Comparison of ENCODE assay signal across 2 cellular contexts in the genomic region with DNA sequence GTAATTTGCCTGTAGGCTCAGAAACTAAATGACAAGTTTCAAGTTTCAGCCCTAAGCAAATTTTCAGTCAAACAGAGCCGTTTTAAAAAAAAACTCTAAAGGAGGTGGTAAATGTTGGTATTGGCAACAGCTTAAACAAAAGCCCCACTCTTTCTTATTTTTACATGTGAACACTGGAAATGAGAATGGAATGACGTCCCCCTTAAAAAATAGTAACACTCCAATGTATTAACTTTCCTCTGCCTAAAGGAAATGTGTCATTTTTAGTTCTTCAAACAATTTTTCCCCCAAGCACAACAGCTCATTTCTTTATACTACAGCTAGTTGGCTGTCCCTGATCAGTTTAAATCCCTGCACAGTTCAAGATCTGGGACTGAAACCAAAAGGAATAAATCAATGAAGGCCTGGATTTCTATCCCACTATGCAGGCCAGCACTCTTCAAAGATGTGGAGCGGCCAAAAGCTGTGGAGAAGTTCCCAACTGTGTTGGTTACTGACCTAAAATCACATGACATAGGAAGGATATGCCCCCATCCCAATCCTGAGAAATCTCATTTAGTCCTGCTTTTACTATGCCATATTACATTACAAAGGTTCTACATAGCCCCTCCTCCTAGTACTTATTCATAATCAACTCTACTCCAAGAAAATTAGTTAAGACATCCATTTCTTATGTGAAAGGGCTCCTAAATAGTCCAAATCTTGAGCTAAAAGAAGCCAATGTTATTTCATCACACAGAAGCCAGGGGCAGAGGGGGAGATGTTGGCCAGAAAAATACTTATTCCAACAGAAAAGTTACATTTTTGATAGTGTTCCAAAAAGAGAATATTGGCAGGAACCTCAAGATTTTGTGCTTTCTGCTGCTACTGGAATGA.
TF ChIP-seq lines count a peak whose summit lies in the region.

No MANE protein-coding gene starts in this region.

TF ChIP-seq in SK-N-SH treated with all-trans-retinoic acid at 6 μM for 48 hours, 23 proteins besides CTCF, POLR2A, EP300 and RAD21 (continued from another document):
- TF ChIP-seq, protein P1, sequence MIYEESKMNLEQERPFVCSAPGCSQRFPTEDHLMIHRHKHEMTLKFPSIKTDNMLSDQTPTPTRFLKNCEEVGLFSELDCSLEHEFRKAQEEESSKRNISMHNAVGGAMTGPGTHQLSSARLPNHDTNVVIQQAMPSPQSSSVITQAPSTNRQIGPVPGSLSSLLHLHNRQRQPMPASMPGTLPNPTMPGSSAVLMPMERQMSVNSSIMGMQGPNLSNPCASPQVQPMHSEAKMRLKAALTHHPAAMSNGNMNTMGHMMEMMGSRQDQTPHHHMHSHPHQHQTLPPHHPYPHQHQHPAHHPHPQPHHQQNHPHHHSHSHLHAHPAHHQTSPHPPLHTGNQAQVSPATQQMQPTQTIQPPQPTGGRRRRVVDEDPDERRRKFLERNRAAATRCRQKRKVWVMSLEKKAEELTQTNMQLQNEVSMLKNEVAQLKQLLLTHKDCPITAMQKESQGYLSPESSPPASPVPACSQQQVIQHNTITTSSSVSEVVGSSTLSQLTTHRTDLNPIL (CRISPR knock-in tag; IDR thresholded peaks at IDR 0.05; ENCODE audit: low read depth), result no peak
- no peak for TF ChIP-seq PATZ1 (CRISPR knock-in tag; IDR thresholded peaks at IDR 0.05; ENCODE audit: borderline replicate concordance)
- no peak for TF ChIP-seq RARB (CRISPR knock-in tag; IDR thresholded peaks at IDR 0.05)

TF ChIP-seq in SK-N-SH, 30 proteins besides CTCF, POLR2A, EP300 and RAD21:
- TF ChIP-seq REST (IDR thresholded peaks at IDR 0.05; ENCODE audit: low read depth, low read length), result no peak
- no peak for TF ChIP-seq USF2 (IDR thresholded peaks at IDR 0.05; ENCODE audit: borderline replicate concordance, low read depth, low read length)
- no peak for TF ChIP-seq ZBTB33 (IDR thresholded peaks at IDR 0.05; ENCODE audit: borderline replicate concordance, low read depth)
- TF ChIP-seq NFIC (IDR thresholded peaks at IDR 0.05; ENCODE audit: borderline replicate concordance), result no peak
- no peak for TF ChIP-seq ELF1 (IDR thresholded peaks at IDR 0.05)
- no peak for TF ChIP-seq EZH2phosphoT487 (IDR thresholded peaks at IDR 0.05; ENCODE audit: borderline replicate concordance, low read depth)
- TF ChIP-seq TAF1 (IDR thresholded peaks at IDR 0.05; ENCODE audit: borderline replicate concordance, low read depth, low read length), result no peak
- no peak for TF ChIP-seq RFX5 (IDR thresholded peaks at IDR 0.05; ENCODE audit: low read length)
- no peak for TF ChIP-seq RCOR1 (IDR thresholded peaks at IDR 0.05; ENCODE audit: low read length)
- no peak for TF ChIP-seq SIN3A (IDR thresholded peaks at IDR 0.05; ENCODE audit: borderline replicate concordance, low read depth, low read length)
- no peak for TF ChIP-seq NRF1 (IDR thresholded peaks at IDR 0.05; ENCODE audit: low read depth, low read length)
- no peak for TF ChIP-seq SMC3 (IDR thresholded peaks at IDR 0.05; ENCODE audit: low read depth, low read length)
- TF ChIP-seq, protein P2, sequence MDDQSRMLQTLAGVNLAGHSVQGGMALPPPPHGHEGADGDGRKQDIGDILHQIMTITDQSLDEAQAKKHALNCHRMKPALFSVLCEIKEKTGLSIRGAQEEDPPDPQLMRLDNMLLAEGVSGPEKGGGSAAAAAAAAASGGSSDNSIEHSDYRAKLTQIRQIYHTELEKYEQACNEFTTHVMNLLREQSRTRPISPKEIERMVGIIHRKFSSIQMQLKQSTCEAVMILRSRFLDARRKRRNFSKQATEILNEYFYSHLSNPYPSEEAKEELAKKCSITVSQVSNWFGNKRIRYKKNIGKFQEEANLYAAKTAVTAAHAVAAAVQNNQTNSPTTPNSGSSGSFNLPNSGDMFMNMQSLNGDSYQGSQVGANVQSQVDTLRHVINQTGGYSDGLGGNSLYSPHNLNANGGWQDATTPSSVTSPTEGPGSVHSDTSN (IDR thresholded peaks at IDR 0.05), result no peak
- TF ChIP-seq, protein P3, sequence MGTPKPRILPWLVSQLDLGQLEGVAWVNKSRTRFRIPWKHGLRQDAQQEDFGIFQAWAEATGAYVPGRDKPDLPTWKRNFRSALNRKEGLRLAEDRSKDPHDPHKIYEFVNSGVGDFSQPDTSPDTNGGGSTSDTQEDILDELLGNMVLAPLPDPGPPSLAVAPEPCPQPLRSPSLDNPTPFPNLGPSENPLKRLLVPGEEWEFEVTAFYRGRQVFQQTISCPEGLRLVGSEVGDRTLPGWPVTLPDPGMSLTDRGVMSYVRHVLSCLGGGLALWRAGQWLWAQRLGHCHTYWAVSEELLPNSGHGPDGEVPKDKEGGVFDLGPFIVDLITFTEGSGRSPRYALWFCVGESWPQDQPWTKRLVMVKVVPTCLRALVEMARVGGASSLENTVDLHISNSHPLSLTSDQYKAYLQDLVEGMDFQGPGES (IDR thresholded peaks at IDR 0.05; ENCODE audit: low read depth, low read length), result no peak
- no peak for TF ChIP-seq GABPA (IDR thresholded peaks at IDR 0.05; ENCODE audit: low read depth)
- TF ChIP-seq TCF12 (IDR thresholded peaks at IDR 0.05), result no peak
